8 cellular contexts compared by ENCODE assay signal in the genomic region with DNA sequence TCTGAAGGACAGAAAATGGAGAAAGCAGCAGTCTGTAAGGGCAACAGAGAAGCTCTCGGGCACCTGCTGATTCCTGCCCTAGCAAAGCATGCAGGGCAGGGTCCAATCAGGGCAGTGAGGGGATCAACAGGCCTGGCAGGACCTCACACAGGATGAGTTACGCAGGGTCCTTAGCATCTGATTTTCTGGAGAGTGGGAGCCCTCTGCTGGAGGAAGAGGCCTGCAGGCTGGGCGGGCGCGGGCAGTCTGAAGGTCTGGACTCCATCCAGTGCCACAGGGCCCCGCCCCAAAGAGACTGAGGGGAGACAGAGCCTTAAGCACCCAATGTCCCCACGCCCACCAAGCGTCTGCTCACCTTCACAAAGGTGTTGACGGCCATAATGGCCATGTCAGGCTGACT. TPM values are rescaled to one million over a fixed set of nuclear protein-coding genes. Genes with fewer than 3 reads are reported as not detected.
DNase-seq lines count a peak whose midpoint lies in the region; ATAC-seq and TF ChIP-seq lines count a peak whose summit lies in the region.

No MANE protein-coding gene starts in this region.

- no peak overlapping the region for H3K4me3 Mint-ChIP-seq in activated CD4-positive, alpha-beta T cell treated with anti-CD3 and anti-CD28 coated beads, Interleukin-2, amount 10 ng/mL, durations not matched to agents 24 days and 14 days

- DNase-seq in DMS114 treated with DMSO at 0.1 percent for 48 hours (lab: John Stamatoyannopoulos, UW; ENCODE audit: unreplicated experiment) (peak; percentile 15), NCI-H82 (lab: John Stamatoyannopoulos, UW) (peak; percentile 85), dorsolateral prefrontal cortex (peak in 9 of 10 donors; percentile 41 to 79 (median 62)), midbrain (lab: John Stamatoyannopoulos, UW) (peak; percentile 58)
- no peak for DNase-seq in activated CD4-positive, alpha-beta T cell treated with anti-CD3 and anti-CD28 coated beads, Interleukin-2, amount 10 ng/mL, durations not matched to agents 24 days and 14 days
- DNase-seq in activated CD4-positive, CD25-positive, alpha-beta regulatory T cell (lab: John Stamatoyannopoulos, UW): no peak

- no peaks in the 10 kb centered on the region for H3K27me3 Mint-ChIP-seq in activated CD4-positive, alpha-beta T cell treated with anti-CD3 and anti-CD28 coated beads, Interleukin-2, amount 10 ng/mL, durations not matched to agents 24 days and 14 days

- peak; percentile 16 to 83 (median 73) for TF ChIP-seq CTCF in dorsolateral prefrontal cortex (IDR thresholded peaks at IDR 0.05 in 54 of 56, conservative IDR thresholded peaks at IDR 0.05 in 2 of 56; ENCODE audit: low read depth in 1 of 56, partially characterized antibody in 56 of 56)

- no peak overlapping the region for H3K4me3 ChIP-seq in dorsolateral prefrontal cortex

- ATAC-seq in HG03095 (IDR thresholded peaks at IDR 0.05; ENCODE audit: unreplicated experiment) (no peak), HG02623 (IDR thresholded peaks at IDR 0.05; ENCODE audit: unreplicated experiment) (no peak)

- intact Hi-C loops in dorsolateral prefrontal cortex (cut with DNase I): loop anchor here in 1 of 2 donors (2.0 kb wide), 1 partner anchor 53 kb away; the partner anchor contains the start of gene GAS2L1
- intact Hi-C loops in activated CD4-positive, alpha-beta T cell treated with anti-CD3 and anti-CD28 coated beads, Interleukin-2, amount 10 ng/mL, durations not matched to agents 24 days and 14 days (cut with micrococcal nuclease): no loop called here

- H3K36me3 Mint-ChIP-seq in activated CD4-positive, alpha-beta T cell treated with anti-CD3 and anti-CD28 coated beads, Interleukin-2, amount 10 ng/mL, durations not matched to agents 24 days and 14 days (ENCODE audit: low read depth): peaks cover 41% of the 10 kb centered on the region

- no peaks in the 10 kb centered on the region for H3K27me3 ChIP-seq in dorsolateral prefrontal cortex

- H3K4me1 Mint-ChIP-seq in activated CD4-positive, alpha-beta T cell treated with anti-CD3 and anti-CD28 coated beads, Interleukin-2, amount 10 ng/mL, durations not matched to agents 24 days and 14 days: no peaks in the 10 kb centered on the region

- H3K9me3 Mint-ChIP-seq in activated CD4-positive, alpha-beta T cell treated with anti-CD3 and anti-CD28 coated beads, Interleukin-2, amount 10 ng/mL, durations not matched to agents 24 days and 14 days: no peaks in the 10 kb centered on the region

- H3K27ac Mint-ChIP-seq in activated CD4-positive, alpha-beta T cell treated with anti-CD3 and anti-CD28 coated beads, Interleukin-2, amount 10 ng/mL, durations not matched to agents 24 days and 14 days: no peak overlapping the region

- peak overlapping the region in 20 of 59 donors; percentile 4 to 65 (median 34) for H3K27ac ChIP-seq in dorsolateral prefrontal cortex

RNA-seq across cellular contexts. Expression of gene AP1B1, which starts 28.9 kb away (rescaled TPM):
- 100 to 1,000 TPM in 6 of 120 experiments, 10 to 100 TPM in 114; 62.6 to 104 (median 87.0) TPM for total RNA-seq in dorsolateral prefrontal cortex
- total RNA-seq in activated CD4-positive, alpha-beta T cell treated with anti-CD3 and anti-CD28 coated beads, Interleukin-2, amount 10 ng/mL, durations not matched to agents 24 days and 14 days: 79.1 and 83.7 TPM in 2 replicates

RNA-seq across cellular contexts. Expression of gene RASL10A, which starts 44.0 kb away (rescaled TPM):
- 10 to 100 TPM in 119 of 120 experiments, 1 to 10 TPM in 1; 8.9 to 47.8 (median 25.3) TPM for total RNA-seq in dorsolateral prefrontal cortex
- 0.30 and 0.64 TPM in 2 replicates for total RNA-seq in activated CD4-positive, alpha-beta T cell treated with anti-CD3 and anti-CD28 coated beads, Interleukin-2, amount 10 ng/mL, durations not matched to agents 24 days and 14 days

RNA-seq across cellular contexts. Expression of gene GAS2L1, which starts 53.0 kb away (rescaled TPM):
- 100 to 1,000 TPM in 1 of 120 experiments, 10 to 100 TPM in 119; 33.5 to 139 (median 57.6) TPM for total RNA-seq in dorsolateral prefrontal cortex
- total RNA-seq in activated CD4-positive, alpha-beta T cell treated with anti-CD3 and anti-CD28 coated beads, Interleukin-2, amount 10 ng/mL, durations not matched to agents 24 days and 14 days: 1.5 and 2.6 TPM in 2 replicates

Comparison
In these comparisons a context has a peak if more than half of its experiments do, and no peak if none do; other contexts are left out.
1. DNase-seq: peak in DMS114 treated with DMSO at 0.1 percent for 48 hours (single experiment), NCI-H82 (single experiment), dorsolateral prefrontal cortex (9 of 10) and midbrain (single experiment); none in activated CD4-positive, alpha-beta T cell treated with anti-CD3 and anti-CD28 coated beads, Interleukin-2, amount 10 ng/mL, durations not matched to agents 24 days and 14 days (single experiment) and activated CD4-positive, CD25-positive, alpha-beta regulatory T cell (0 of 4).